In genomic region chr1:208521534-208521933, GRCh38 we compare ENCODE assay signal across 7 cellular contexts.
"Had no signal": no experiment of that assay in that cellular context is flagged by ENCODE, and none has a peak within 500 bp of the region (broad histone marks: within the 10 kb centered on the region; RNA-seq: fewer than 3 reads in every experiment).

No MANE protein-coding gene starts in this region.

- ATAC-seq: GM23338 had no signal

- H2AFZ ChIP-seq: GM23338 had no signal

- H3K4me3 ChIP-seq: GM23338 had no signal

- DNase-seq: H9, HCEC 1CT, HFFc6, IMR-90, KBM-7 had no signal

- H3K27ac ChIP-seq: KMS-11 had no signal

- H3K4me2 ChIP-seq: GM23338, KMS-11 had no signal

- H3K9ac ChIP-seq: KMS-11 had no signal
